8 cellular contexts compared by ENCODE assay signal in genomic region chr15:91022075-91022831, GRCh38. TPM values are rescaled to one million over a fixed set of nuclear protein-coding genes. Genes with fewer than 3 reads are reported as not detected.
DNase-seq lines count a peak whose midpoint lies in the region; ATAC-seq, FAIRE-seq and TF ChIP-seq lines count a peak whose summit lies in the region.

Gene VPS33B (minus strand): TSS chr15:91022594. CDS start chr15:91022249, 345 bp downstream.

- peak; percentile 82 for FAIRE-seq in GM12891 (lab: Jason Lieb, UNC)
- no peak for FAIRE-seq in astrocyte (lab: Jason Lieb, UNC)

- H3K36me3 ChIP-seq in astrocyte (ENCODE audit: insufficient read depth, low read length) (no peaks in the 10 kb centered on the region), hepatocyte (replicated peaks; ENCODE audit: insufficient read depth, low read depth) (no peaks in the 10 kb centered on the region)

- H3K4me2 ChIP-seq in astrocyte (ENCODE audit: low read length) (peak within 1 kb of the TSS; percentile 94), hepatocyte (peak within 1 kb of the TSS; percentile 83)

- peaks cover 2% of the 10 kb centered on the region for H3K36me3 Mint-ChIP-seq in T-helper 2 cell treated with Interferon-gamma antibody and Interleukin-4, amounts not matched to agents 5 μg/mL and 100 μg/mL, for 36 hours (ENCODE audit: low read depth)
- H3K36me3 Mint-ChIP-seq in astrocyte (ENCODE audit: low read depth, unreplicated experiment), result peaks cover 4% of the 10 kb centered on the region

- H3K4me1 ChIP-seq in astrocyte (ENCODE audit: insufficient read depth, low read length), result peaks cover 7% of the 10 kb centered on the region
- peaks cover 11% of the 10 kb centered on the region for H3K4me1 ChIP-seq in hepatocyte (ENCODE audit: insufficient read depth)

- H3K27me3 Mint-ChIP-seq in T-helper 2 cell treated with Interferon-gamma antibody and Interleukin-4, amounts not matched to agents 5 μg/mL and 100 μg/mL, for 36 hours (ENCODE audit: low read depth), result no peaks in the 10 kb centered on the region
- no peaks in the 10 kb centered on the region for H3K27me3 Mint-ChIP-seq in astrocyte (ENCODE audit: low read depth, unreplicated experiment)

- H3K4me3 Mint-ChIP-seq in T-helper 2 cell treated with Interferon-gamma antibody and Interleukin-4, amounts not matched to agents 5 μg/mL and 100 μg/mL, for 36 hours, result peak within 1 kb of the TSS; percentile 86
- peak within 1 kb of the TSS; percentile 96 for H3K4me3 Mint-ChIP-seq in astrocyte (ENCODE audit: unreplicated experiment)

- DNase-seq in GM12891 (ENCODE audit: insufficient read length, low spot score) (peak; percentile 43), NCI-H187 treated with DMSO at 0.1 percent for 48 hours (lab: John Stamatoyannopoulos, UW) (peak; percentile 54), astrocyte (ENCODE audit: low read depth) (peak; percentile 81), hepatocyte (ENCODE audit: low spot score) (peak; percentile 88), renal cortical epithelial cell (ENCODE audit: low read depth) (peak; percentile 78)
- DNase-seq in T-helper 2 cell treated with Interferon-gamma antibody and Interleukin-4, amounts not matched to agents 5 μg/mL and 100 μg/mL, for 36 hours (ENCODE audit: low spot score), result peak; percentile 78

- H3K9ac ChIP-seq in astrocyte (ENCODE audit: low read length), result peak within 1 kb of the TSS; percentile 89

- peaks cover 32% of the 10 kb centered on the region for H3K4me1 Mint-ChIP-seq in T-helper 2 cell treated with Interferon-gamma antibody and Interleukin-4, amounts not matched to agents 5 μg/mL and 100 μg/mL, for 36 hours (ENCODE audit: low read depth)
- H3K4me1 Mint-ChIP-seq in astrocyte (ENCODE audit: low read depth, unreplicated experiment), result peaks cover 14% of the 10 kb centered on the region

- peaks cover 45% of the 10 kb centered on the region for H3K79me2 ChIP-seq in astrocyte (ENCODE audit: insufficient read depth, low read length)
- peaks cover 40% of the 10 kb centered on the region for H3K79me2 ChIP-seq in hepatocyte

- peak within 1 kb of the TSS; percentile 97 for H3K4me3 ChIP-seq in astrocyte (ENCODE audit: insufficient read depth, low read depth, low read length)
- peak within 1 kb of the TSS; percentile 46 for H3K4me3 ChIP-seq in hepatocyte

- H3K27me3 ChIP-seq in astrocyte (ENCODE audit: insufficient read depth, low read length) (no peaks in the 10 kb centered on the region), hepatocyte (no peaks in the 10 kb centered on the region)

- TF ChIP-seq POLR2A in GM12891 (IDR thresholded peaks at IDR 0.05; ENCODE audit: low read depth, low read length), result peak; percentile 70

- peak within 1 kb of the TSS; percentile 70 for H3K27ac ChIP-seq in astrocyte (ENCODE audit: low read depth, low read length)
- H3K27ac ChIP-seq in hepatocyte, result peak within 1 kb of the TSS; percentile 68

- H3K9me3 Mint-ChIP-seq in T-helper 2 cell treated with Interferon-gamma antibody and Interleukin-4, amounts not matched to agents 5 μg/mL and 100 μg/mL, for 36 hours, result no peaks in the 10 kb centered on the region
- no peaks in the 10 kb centered on the region for H3K9me3 Mint-ChIP-seq in astrocyte (ENCODE audit: unreplicated experiment)

- no peaks in the 10 kb centered on the region for H3K9me3 ChIP-seq in astrocyte (ENCODE audit: insufficient read depth, low read depth, low read length)
- H3K9me3 ChIP-seq in hepatocyte (ENCODE audit: low read depth), result no peaks in the 10 kb centered on the region

- ATAC-seq in HG02938 (IDR thresholded peaks at IDR 0.05; ENCODE audit: unreplicated experiment) (peak; percentile 58), GM18858 (IDR thresholded peaks at IDR 0.05; ENCODE audit: unreplicated experiment) (no peak)

- TF ChIP-seq CTCF in astrocyte (IDR thresholded peaks at IDR 0.05; ENCODE audit: insufficient read depth, low read depth, low read length) (no peak), hepatocyte (IDR thresholded peaks at IDR 0.05; ENCODE audit: poor library complexity) (no peak)

- H3K9me2 ChIP-seq in hepatocyte (replicated peaks; ENCODE audit: insufficient read depth), result no peaks in the 10 kb centered on the region

- H3K27ac Mint-ChIP-seq in T-helper 2 cell treated with Interferon-gamma antibody and Interleukin-4, amounts not matched to agents 5 μg/mL and 100 μg/mL, for 36 hours, result peak within 1 kb of the TSS; percentile 72
- H3K27ac Mint-ChIP-seq in astrocyte (ENCODE audit: unreplicated experiment), result peak within 1 kb of the TSS; percentile 64

- peaks cover 8% of the 10 kb centered on the region for H4K20me1 ChIP-seq in astrocyte (ENCODE audit: insufficient read depth, low read length)
- H4K20me1 ChIP-seq in hepatocyte (ENCODE audit: insufficient read depth, poor library complexity, severe bottlenecking), result no peaks in the 10 kb centered on the region

- 1% methylated on average over 48 of the region's 48 CpGs for WGBS in hepatocyte (ENCODE audit: low lambda C conversion rate, missing lambda C conversion rate)

- H2AFZ ChIP-seq in astrocyte (ENCODE audit: low read depth, low read length) (peak within 1 kb of the TSS; percentile 94), hepatocyte (peak within 1 kb of the TSS; percentile 89)

TF ChIP-seq in GM12891, 5 proteins besides CTCF, POLR2A, EP300 and RAD21:
- no peak for TF ChIP-seq SPI1 (IDR thresholded peaks at IDR 0.05; ENCODE audit: low read depth, low read length)
- TF ChIP-seq TAF1 (IDR thresholded peaks at IDR 0.05; ENCODE audit: low read depth, low read length), result peak; percentile 66; the same call in 1 of the 2 replicates
- TF ChIP-seq POLR2AphosphoS5 (IDR thresholded peaks at IDR 0.05; ENCODE audit: low read depth, low read length), result peak; percentile 62

RNA-seq across cellular contexts. Expression of gene VPS33B, which starts in this region (rescaled TPM):
- 24.0 TPM for polyA plus RNA-seq in GM12891 (2012; ENCODE audit: low read depth, missing spikeins)
- total RNA-seq in astrocyte (9.7 and 12.0 TPM in 2 replicates), hepatocyte (8.0 and 11.7 TPM in 2 replicates), renal cortical epithelial cell (13.8 and 22.4 TPM in 2 replicates)
- 7.8 and 10.4 TPM in 2 replicates for polyA plus RNA-seq in hepatocyte
